ENCODE assay signal across 18 cellular contexts in the genomic region with DNA sequence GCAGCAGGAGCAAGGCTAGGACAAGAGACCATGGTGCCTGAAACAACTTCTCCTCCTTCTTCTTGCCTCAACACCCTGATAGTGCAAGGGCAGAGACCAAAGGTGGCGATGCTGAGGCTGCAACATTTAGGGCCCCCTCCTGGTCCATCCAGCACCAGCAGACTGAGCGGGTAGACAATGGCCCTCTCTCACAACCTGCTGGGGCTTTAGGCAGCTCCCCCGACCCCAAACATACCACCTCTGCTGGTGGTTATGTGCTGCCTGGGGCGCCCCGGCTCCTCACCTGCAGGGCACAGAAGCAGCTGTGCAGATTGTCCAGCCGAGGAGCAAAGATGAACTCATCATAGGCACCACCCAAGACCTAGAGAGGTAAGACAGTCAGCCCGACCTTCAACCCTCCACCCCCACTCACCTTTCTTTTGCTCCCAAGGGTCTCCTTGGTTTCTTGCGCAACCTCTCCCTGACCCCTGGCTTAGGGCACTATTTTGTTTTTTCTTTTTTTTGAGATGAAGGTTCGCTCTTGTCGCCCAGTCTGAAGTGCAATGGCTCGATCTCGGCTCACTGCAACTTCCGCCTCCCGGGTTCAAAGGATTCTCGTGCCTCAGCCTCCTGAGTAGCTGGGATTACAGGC. TPM values are rescaled to one million over a fixed set of nuclear protein-coding genes. Genes with fewer than 3 reads are reported as not detected.
A peak's percentile ranks its signal among the peaks of the same experiment; 100 is the strongest.
DNase-seq lines count a peak whose midpoint lies in the region; ATAC-seq and TF ChIP-seq lines count a peak whose summit lies in the region.
"Had no signal": no experiment of that assay in that cellular context is flagged by ENCODE, and none has a peak within 500 bp of the region (broad histone marks: within the 10 kb centered on the region; RNA-seq: fewer than 3 reads in every experiment).

No MANE protein-coding gene starts in this region.

- H3K9me3 ChIP-seq in Loucy (ENCODE audit: insufficient read depth, low read depth, low read length) (no peaks in the 10 kb centered on the region), endodermal cell (ENCODE audit: control insufficient read depth, low read length) (no peaks in the 10 kb centered on the region)
- H3K9me3 ChIP-seq: BLaER1 treated with 17β-estradiol and CSF1 and Interleukin-3, amounts not matched to agents 10 nM and 100 nM had no signal

- no peak for ATAC-seq in stimulated activated effector memory CD8-positive, alpha-beta T cell treated with anti-CD3 and anti-CD28 coated beads, Interleukin-12 subunit alpha, Interleukin-12 subunit beta, amount 100 ng/mL, for 72 hours
- ATAC-seq in HG02759 (IDR thresholded peaks at IDR 0.05; ENCODE audit: unreplicated experiment) = no peak
- ATAC-seq: SK-N-SH treated with all-trans-retinoic acid at 6 μM for 48 hours had no signal

- H3K4me2 ChIP-seq in Loucy (ENCODE audit: low read depth, low read length, poor library complexity, severe bottlenecking) = no peak overlapping the region

- H3K79me2 ChIP-seq in Loucy (ENCODE audit: insufficient read depth, low read length) = peaks cover 23% of the 10 kb centered on the region

- H3K27me3 Mint-ChIP-seq in activated T-cell treated with anti-CD3 and anti-CD28 coated beads, Interleukin-2, amount 50 U/mL, for 24 hours = no peaks in the 10 kb centered on the region
- H3K27me3 Mint-ChIP-seq in endodermal cell (ENCODE audit: insufficient read depth) = no peaks in the 10 kb centered on the region

- H3K27me3 ChIP-seq in Loucy (ENCODE audit: insufficient read depth, low read length, poor library complexity, severe bottlenecking) (no peaks in the 10 kb centered on the region), endodermal cell (ENCODE audit: control insufficient read depth, insufficient read depth, low read length, poor library complexity, severe bottlenecking) (no peaks in the 10 kb centered on the region)
- H3K27me3 ChIP-seq: BLaER1 treated with 17β-estradiol and CSF1 and Interleukin-3, amounts not matched to agents 10 nM and 100 nM had no signal

- no peaks in the 10 kb centered on the region for H3K9me3 Mint-ChIP-seq in activated T-cell treated with anti-CD3 and anti-CD28 coated beads, Interleukin-2, amount 50 U/mL, for 24 hours
- H3K9me3 Mint-ChIP-seq in endodermal cell = no peaks in the 10 kb centered on the region
- no peaks in the 10 kb centered on the region for H3K9me3 Mint-ChIP-seq in stimulated activated effector memory CD8-positive, alpha-beta T cell treated with anti-CD3 and anti-CD28 coated beads, Interleukin-12 subunit alpha, Interleukin-12 subunit beta, amount 100 ng/mL, for 72 hours

- H3K4me1 ChIP-seq in Loucy (ENCODE audit: insufficient read depth, low read length, poor library complexity, severe bottlenecking) (peaks cover 18% of the 10 kb centered on the region), endodermal cell (ENCODE audit: control insufficient read depth, insufficient read depth, low read length) (peaks cover 4% of the 10 kb centered on the region)

- no peak overlapping the region for H3K4me3 Mint-ChIP-seq in activated T-cell treated with anti-CD3 and anti-CD28 coated beads, Interleukin-2, amount 50 U/mL, for 24 hours
- H3K4me3 Mint-ChIP-seq in endodermal cell = no peak overlapping the region
- H3K4me3 Mint-ChIP-seq in stimulated activated effector memory CD8-positive, alpha-beta T cell treated with anti-CD3 and anti-CD28 coated beads, Interleukin-12 subunit alpha, Interleukin-12 subunit beta, amount 100 ng/mL, for 72 hours = no peak overlapping the region

- no peak overlapping the region for H3K9ac ChIP-seq in Loucy (ENCODE audit: low read depth, low read length, poor library complexity, severe bottlenecking)
- H3K9ac ChIP-seq in endodermal cell (ENCODE audit: extremely low read depth, low read length, poor library complexity, severe bottlenecking) = no peak overlapping the region

- H3K4me3 ChIP-seq in Loucy (ENCODE audit: low read length, poor library complexity, severe bottlenecking) (no peak overlapping the region), endodermal cell (ENCODE audit: low read length) (no peak overlapping the region)
- H3K4me3 ChIP-seq: BLaER1 treated with 17β-estradiol and CSF1 and Interleukin-3, amounts not matched to agents 10 nM and 100 nM had no signal

- H4K20me1 ChIP-seq in Loucy (ENCODE audit: insufficient read depth, low read length, poor library complexity, severe bottlenecking) = peaks cover 10% of the 10 kb centered on the region

- H3K4me1 Mint-ChIP-seq in activated T-cell treated with anti-CD3 and anti-CD28 coated beads, Interleukin-2, amount 50 U/mL, for 24 hours (ENCODE audit: low read depth) = peaks cover 28% of the 10 kb centered on the region
- no peaks in the 10 kb centered on the region for H3K4me1 Mint-ChIP-seq in endodermal cell
- H3K4me1 Mint-ChIP-seq in stimulated activated effector memory CD8-positive, alpha-beta T cell treated with anti-CD3 and anti-CD28 coated beads, Interleukin-12 subunit alpha, Interleukin-12 subunit beta, amount 100 ng/mL, for 72 hours = peaks cover 23% of the 10 kb centered on the region

- no peak overlapping the region for H3K27ac ChIP-seq in endodermal cell (ENCODE audit: low read depth, low read length)
- H3K27ac ChIP-seq: 22Rv1; BLaER1 treated with 17β-estradiol and CSF1 and Interleukin-3, amounts not matched to agents 10 nM and 100 nM had no signal

- peak; percentile 37 for TF ChIP-seq CTCF in Loucy (conservative IDR thresholded peaks at IDR 0.05; ENCODE audit: low read length)
- peak; percentile 66 for TF ChIP-seq CTCF in endodermal cell (conservative IDR thresholded peaks at IDR 0.05)

- H3K36me3 ChIP-seq in Loucy (ENCODE audit: insufficient read depth, low read length) = peaks cover 16% of the 10 kb centered on the region; the same call in 1 of the 2 replicates
- peaks cover 39% of the 10 kb centered on the region for H3K36me3 ChIP-seq in endodermal cell (ENCODE audit: control insufficient read depth, insufficient read depth, low read length)

- 82 to 84% methylated on average over 12 to 15 of the region's 15 CpGs for WGBS in endodermal cell (ENCODE audit: insufficient coverage in 1 of 2, insufficient read length in 1 of 2), 2 experiments

- H3K9me2 ChIP-seq in Loucy (replicated peaks; ENCODE audit: low read depth, low read length) = no peaks in the 10 kb centered on the region

- no peaks in the 10 kb centered on the region for H3F3A ChIP-seq in Loucy (ENCODE audit: low read depth)

- no peak for DNase-seq in activated T-cell treated with anti-CD3 and anti-CD28 coated beads, Interleukin-2, amount 50 U/mL, for 24 hours
- no peak for DNase-seq in activated T-cell treated with anti-CD3 and anti-CD28 coated beads, Interleukin-2, amount 50 U/mL, for 1 hour
- peak; percentile 73 for DNase-seq in endodermal cell
- DNase-seq in stimulated activated effector memory CD8-positive, alpha-beta T cell treated with anti-CD3 and anti-CD28 coated beads, Interleukin-12 subunit alpha, Interleukin-12 subunit beta, amount 100 ng/mL, for 72 hours (ENCODE audit: low spot score in 2 of 2) = no peak
- no peak for DNase-seq in COLO829 (ENCODE audit: low spot score)
- no peak for DNase-seq in NCI-H2029 (lab: John Stamatoyannopoulos, UW)
- DNase-seq: COR-L47, KG1, MM.1S, NCI-H2029 treated with DMSO at 0.1 percent for 48 hours, NCI-H510A, NCI-H82, SHP77 had no signal

- peak overlapping the region; percentile 56 for H3K27ac Mint-ChIP-seq in activated T-cell treated with anti-CD3 and anti-CD28 coated beads, Interleukin-2, amount 50 U/mL, for 24 hours
- no peak overlapping the region for H3K27ac Mint-ChIP-seq in endodermal cell
- H3K27ac Mint-ChIP-seq in stimulated activated effector memory CD8-positive, alpha-beta T cell treated with anti-CD3 and anti-CD28 coated beads, Interleukin-12 subunit alpha, Interleukin-12 subunit beta, amount 100 ng/mL, for 72 hours = peak overlapping the region; percentile 83

- no peak overlapping the region for H2AFZ ChIP-seq in Loucy (ENCODE audit: low read length)

- H3K36me3 Mint-ChIP-seq in activated T-cell treated with anti-CD3 and anti-CD28 coated beads, Interleukin-2, amount 50 U/mL, for 24 hours (ENCODE audit: low read depth) = peaks cover 75% of the 10 kb centered on the region
- peaks cover 44% of the 10 kb centered on the region for H3K36me3 Mint-ChIP-seq in endodermal cell (ENCODE audit: low read depth)
- H3K36me3 Mint-ChIP-seq in stimulated activated effector memory CD8-positive, alpha-beta T cell treated with anti-CD3 and anti-CD28 coated beads, Interleukin-12 subunit alpha, Interleukin-12 subunit beta, amount 100 ng/mL, for 72 hours = peaks cover 75% of the 10 kb centered on the region

RNA-seq across cellular contexts. Expression of a gene that starts 3.5 kb away (rescaled TPM):
- total RNA-seq in endodermal cell = 10 to 100 TPM; 54.6 to 76.1 TPM
- polyA plus RNA-seq in endodermal cell (2013, experiment 1 of 2) = 48.9 TPM
- 41.6 TPM for polyA plus RNA-seq in endodermal cell (2013, experiment 2 of 2)

RNA-seq across cellular contexts. Expression of a gene that starts 34.0 kb away (rescaled TPM):
- 1 to 10 TPM; 1.1 to 3.5 TPM for total RNA-seq in endodermal cell
- 0.96 TPM for polyA plus RNA-seq in endodermal cell (2013, experiment 1 of 2)
- 0.99 TPM for polyA plus RNA-seq in endodermal cell (2013, experiment 2 of 2)

RNA-seq across cellular contexts. Expression of a gene that starts 50.4 kb away (rescaled TPM):
- total RNA-seq in endodermal cell = 10 to 100 TPM; 23.1 to 29.8 TPM
- 42.6 TPM for polyA plus RNA-seq in endodermal cell (2013, experiment 1 of 2)
- 38.8 TPM for polyA plus RNA-seq in endodermal cell (2013, experiment 2 of 2)

RNA-seq across cellular contexts. Expression of a gene that starts 51.7 kb away (rescaled TPM):
- total RNA-seq in endodermal cell = not detected
- not detected for polyA plus RNA-seq in endodermal cell (2013, experiment 1 of 2)
- not detected for polyA plus RNA-seq in endodermal cell (2013, experiment 2 of 2)
